In the genomic region with DNA sequence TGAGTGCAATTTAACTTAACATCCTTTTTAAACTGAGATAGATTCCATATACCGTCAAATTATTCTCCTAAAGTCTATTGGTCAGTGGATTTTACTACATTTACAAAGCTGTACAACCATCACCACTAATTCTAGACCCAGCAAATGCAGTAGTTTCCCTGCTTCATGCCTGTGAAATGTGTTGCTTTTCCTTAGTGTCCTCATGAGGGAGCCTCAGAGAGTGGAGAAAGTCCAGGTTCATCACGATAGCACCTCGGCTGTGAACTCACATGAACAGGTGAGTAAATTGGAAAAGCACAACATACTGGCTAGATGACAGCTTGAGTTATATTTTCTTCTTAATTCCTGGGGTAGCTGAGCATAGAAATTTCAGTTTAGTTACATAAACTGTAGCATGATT, we compare ENCODE assay signal across 22 cellular contexts.
"Had no signal": no experiment of that assay in that cellular context is flagged by ENCODE, and none has a peak within 500 bp of the region (broad histone marks: within the 10 kb centered on the region; RNA-seq: fewer than 3 reads in every experiment).

No MANE protein-coding gene starts in this region.

- H3K4me3 Mint-ChIP-seq: activated B cell treated with CpG ODN at 0.5 μM for 24 hours; activated CD4-positive, alpha-beta T cell treated with anti-CD3 and anti-CD28 coated beads, Interleukin-2, amount 10 ng/mL, durations not matched to agents 7 days and 5 days; activated naive CD8-positive, alpha-beta T cell treated with anti-CD3 and anti-CD28 coated beads, Interleukin-2, amount 10 ng/mL, durations not matched to agents 7 days and 5 days; naive B cell; neural progenitor cell; stimulated activated naive CD8-positive, alpha-beta T cell treated with anti-CD3 and anti-CD28 coated beads, Interleukin-15, Interleukin-2, amounts not matched to agents 100 ng/mL and 50 ng/mL, for 24 hours had no signal

- H3K27ac Mint-ChIP-seq: activated B cell treated with CpG ODN at 0.5 μM for 24 hours; activated CD4-positive, alpha-beta T cell treated with anti-CD3 and anti-CD28 coated beads, Interleukin-2, amount 10 ng/mL, durations not matched to agents 7 days and 5 days; activated naive CD8-positive, alpha-beta T cell treated with anti-CD3 and anti-CD28 coated beads, Interleukin-2, amount 10 ng/mL, durations not matched to agents 7 days and 5 days; naive B cell; neural progenitor cell; stimulated activated naive CD8-positive, alpha-beta T cell treated with anti-CD3 and anti-CD28 coated beads, Interleukin-15, Interleukin-2, amounts not matched to agents 100 ng/mL and 50 ng/mL, for 24 hours had no signal

- DNase-seq: activated B cell treated with CpG ODN at 0.5 μM for 24 hours; activated CD4-positive, alpha-beta T cell treated with anti-CD3 and anti-CD28 coated beads, Interleukin-2, amount 10 ng/mL, durations not matched to agents 7 days and 5 days; activated CD8-positive, alpha-beta memory T cell treated with anti-CD3 and anti-CD28 coated beads, Interleukin-2, amount 50 U/mL, for 48 hours; activated naive CD4-positive, alpha-beta T cell; activated naive CD8-positive, alpha-beta T cell treated with anti-CD3 and anti-CD28 coated beads, Interleukin-2, amount 10 ng/mL, durations not matched to agents 7 days and 5 days; anterior cingulate cortex; brain microvascular endothelial cell; cerebellar nuclear complex; dermis blood vessel endothelial cell; erythroblast; gastrocnemius medialis; heart left ventricle; mammary epithelial cell; naive B cell; spleen; T-helper 2 cell; trophoblast cell had no signal

- FAIRE-seq: islet of Langerhans had no signal

- H3K36me3 Mint-ChIP-seq: activated naive CD8-positive, alpha-beta T cell treated with anti-CD3 and anti-CD28 coated beads, Interleukin-2, amount 10 ng/mL, durations not matched to agents 7 days and 5 days; naive B cell; neural progenitor cell had no signal

- H3K4me1 Mint-ChIP-seq: activated B cell treated with CpG ODN at 0.5 μM for 24 hours; activated CD4-positive, alpha-beta T cell treated with anti-CD3 and anti-CD28 coated beads, Interleukin-2, amount 10 ng/mL, durations not matched to agents 7 days and 5 days; activated naive CD8-positive, alpha-beta T cell treated with anti-CD3 and anti-CD28 coated beads, Interleukin-2, amount 10 ng/mL, durations not matched to agents 7 days and 5 days; naive B cell had no signal

- H3K4me2 ChIP-seq: neural progenitor cell had no signal

- H3K4me3 ChIP-seq: gastrocnemius medialis, heart left ventricle, neural progenitor cell, spleen, suprapubic skin had no signal

- H3K9me3 ChIP-seq: gastrocnemius medialis, heart left ventricle, spleen, suprapubic skin had no signal

- H3K4me1 ChIP-seq: gastrocnemius medialis, heart left ventricle, spleen, suprapubic skin had no signal

- H3K27me3 Mint-ChIP-seq: activated B cell treated with CpG ODN at 0.5 μM for 24 hours; activated CD4-positive, alpha-beta T cell treated with anti-CD3 and anti-CD28 coated beads, Interleukin-2, amount 10 ng/mL, durations not matched to agents 7 days and 5 days; activated naive CD8-positive, alpha-beta T cell treated with anti-CD3 and anti-CD28 coated beads, Interleukin-2, amount 10 ng/mL, durations not matched to agents 7 days and 5 days; naive B cell; stimulated activated naive CD8-positive, alpha-beta T cell treated with anti-CD3 and anti-CD28 coated beads, Interleukin-15, Interleukin-2, amounts not matched to agents 100 ng/mL and 50 ng/mL, for 24 hours had no signal

- H3K36me3 ChIP-seq: brain microvascular endothelial cell, gastrocnemius medialis, heart left ventricle, neural progenitor cell, spleen, suprapubic skin had no signal

- H3K27ac ChIP-seq: brain microvascular endothelial cell, gastrocnemius medialis, heart left ventricle, neural progenitor cell, spleen, suprapubic skin had no signal

- H3K27me3 ChIP-seq: brain microvascular endothelial cell, gastrocnemius medialis, heart left ventricle, neural progenitor cell, spleen, suprapubic skin had no signal

- ATAC-seq: gastrocnemius medialis, heart left ventricle, sciatic nerve had no signal

- H2AFZ ChIP-seq: neural progenitor cell had no signal

- H3K9me3 Mint-ChIP-seq: activated B cell treated with CpG ODN at 0.5 μM for 24 hours; activated CD4-positive, alpha-beta T cell treated with anti-CD3 and anti-CD28 coated beads, Interleukin-2, amount 10 ng/mL, durations not matched to agents 7 days and 5 days; activated naive CD8-positive, alpha-beta T cell treated with anti-CD3 and anti-CD28 coated beads, Interleukin-2, amount 10 ng/mL, durations not matched to agents 7 days and 5 days; naive B cell; neural progenitor cell; stimulated activated naive CD8-positive, alpha-beta T cell treated with anti-CD3 and anti-CD28 coated beads, Interleukin-15, Interleukin-2, amounts not matched to agents 100 ng/mL and 50 ng/mL, for 24 hours had no signal
